10 cellular contexts compared by ENCODE assay signal in the genomic region with DNA sequence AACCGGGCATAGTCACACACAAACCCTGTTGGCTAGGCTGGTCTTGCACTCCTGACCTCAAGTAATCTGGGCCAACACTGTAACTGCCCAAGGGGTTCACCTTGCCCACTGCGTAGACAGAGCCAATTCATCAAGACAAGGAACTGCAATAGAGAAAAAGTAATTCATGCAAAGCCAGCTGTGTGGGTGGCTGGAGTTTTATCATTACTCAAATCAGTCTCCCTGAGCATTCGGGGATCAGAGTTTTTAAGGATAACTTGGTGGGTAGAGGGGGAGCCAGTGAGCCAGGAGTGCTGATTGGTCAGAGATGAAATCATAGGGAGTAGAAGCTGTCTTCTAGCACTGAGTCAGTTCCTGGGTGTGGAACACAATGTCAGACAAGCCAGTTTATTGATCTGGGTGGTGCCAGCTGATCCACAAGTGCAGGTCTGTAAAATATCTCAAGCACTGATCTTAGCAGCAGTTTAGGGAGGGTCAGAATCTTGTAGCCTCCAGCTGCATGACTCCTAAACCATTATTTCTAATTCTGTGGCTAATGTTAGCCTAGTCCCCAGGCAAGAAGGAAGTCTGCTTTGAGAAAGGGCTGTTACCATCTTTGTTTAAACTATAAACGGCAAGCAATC. TPM values are rescaled to one million over a fixed set of nuclear protein-coding genes. Genes with fewer than 3 reads are reported as not detected.
DNase-seq lines count a peak whose midpoint lies in the region; ATAC-seq, FAIRE-seq and TF ChIP-seq lines count a peak whose summit lies in the region.
"Had no signal": no experiment of that assay in that cellular context is flagged by ENCODE, and none has a peak within 500 bp of the region (broad histone marks: within the 10 kb centered on the region; RNA-seq: fewer than 3 reads in every experiment).

No MANE protein-coding gene starts in this region.

- no peaks in the 10 kb centered on the region for H3K9me3 ChIP-seq in H9 (ENCODE audit: control insufficient read depth, low read depth, low read length)
- H3K9me3 ChIP-seq in PC-9 (ENCODE audit: insufficient read depth, low read depth) = no peaks in the 10 kb centered on the region
- H3K9me3 ChIP-seq in parathyroid adenoma (ENCODE audit: control insufficient read depth, low read length) = no peaks in the 10 kb centered on the region
- no peaks in the 10 kb centered on the region for H3K9me3 ChIP-seq in suprapubic skin

- no peak overlapping the region for H3K9ac ChIP-seq in H9 (ENCODE audit: extremely low read depth, insufficient read length, low read length)
- H3K9ac ChIP-seq in parathyroid adenoma = no peak overlapping the region

- CTCF ChIA-PET in PC-9 (lab: Charles Lee) = interaction anchor here (0.7 kb wide), 3 partner anchors 22 to 152 kb away, joined by 3 to 8 read pairs (median 4); no protein-coding TSS in a partner anchor

- TF ChIP-seq POLR2A in suprapubic skin (IDR thresholded peaks at IDR 0.05) = no peak

- no TSS peak for BruUV-seq in PC-9 (replicated peaks; lab: Mats Ljungman, UMichigan)

- H3K56ac ChIP-seq in H9 (ENCODE audit: insufficient read length, low read depth, low read length) = no peak overlapping the region

- TF ChIP-seq CTCF in H9 (conservative IDR thresholded peaks at IDR 0.05) (peak; percentile 11; the same call in 1 of the 3 replicates), PC-9 (conservative IDR thresholded peaks at IDR 0.05) (peak; percentile 38; the same call in 1 of the 2 replicates), bronchial epithelial cell (IDR thresholded peaks at IDR 0.05; ENCODE audit: insufficient read depth, low read length, severe bottlenecking) (no peak), parathyroid adenoma (IDR thresholded peaks at IDR 0.05) (no peak), suprapubic skin (IDR thresholded peaks at IDR 0.05) (no peak)

- H3K9me2 ChIP-seq in PC-9 (ENCODE audit: insufficient read depth) = no peaks in the 10 kb centered on the region

- H3K27ac Mint-ChIP-seq in H9 = peak overlapping the region in 1 of 3 experiments; percentile 8; a peak in 1 of 7 replicates

- H2BK12ac ChIP-seq in H9 (ENCODE audit: insufficient read length, low read depth, low read length) = no peak overlapping the region

- no peaks in the 10 kb centered on the region for H3K23me2 ChIP-seq in H9 (ENCODE audit: insufficient read length, low read depth, low read length, poor library complexity, severe bottlenecking)

- H3K79me1 ChIP-seq in H9 (ENCODE audit: insufficient read depth, low read depth, low read length, poor library complexity, severe bottlenecking) = no peaks in the 10 kb centered on the region

- no peak overlapping the region for H2BK20ac ChIP-seq in H9 (ENCODE audit: low read depth, low read length, poor library complexity, severe bottlenecking)

- H3F3A ChIP-seq in PC-9 (ENCODE audit: insufficient read depth, low read depth) = peaks cover 54% of the 10 kb centered on the region

- H2AK5ac ChIP-seq in H9 (ENCODE audit: insufficient read length, low read length) = no peak overlapping the region

- no peak overlapping the region for H3K23ac ChIP-seq in H9 (ENCODE audit: insufficient read length, low read depth, low read length)

- no peak overlapping the region for H2AFZ ChIP-seq in H9 (ENCODE audit: low read length)
- no peak overlapping the region for H2AFZ ChIP-seq in PC-9
- H2AFZ ChIP-seq in parathyroid adenoma = peak overlapping the region; percentile 56

- H3K27me3 Mint-ChIP-seq in H9 (ENCODE audit: low read depth) = no peaks in the 10 kb centered on the region

- no peak overlapping the region for H3K14ac ChIP-seq in H9 (ENCODE audit: insufficient read depth, low read length)

- intact Hi-C loops in PC-9 (cut with micrococcal nuclease; ENCODE audit: unreplicated experiment) = loop anchor here (2.0 kb wide), 2 partner anchors 21 to 41 kb away; no protein-coding TSS in a partner anchor

- no peak overlapping the region for H3K18ac ChIP-seq in H9 (ENCODE audit: insufficient read length, low read depth, low read length)

- H3K36me3 ChIP-seq in PC-9 (ENCODE audit: low read depth) = no peaks in the 10 kb centered on the region
- H3K36me3 ChIP-seq in bronchial epithelial cell (ENCODE audit: control insufficient read depth, insufficient read depth, low read length) = no peaks in the 10 kb centered on the region
- no peaks in the 10 kb centered on the region for H3K36me3 ChIP-seq in parathyroid adenoma (ENCODE audit: control insufficient read depth, insufficient read depth, low read length)
- no peaks in the 10 kb centered on the region for H3K36me3 ChIP-seq in suprapubic skin

- FAIRE-seq in bronchial epithelial cell (lab: Jason Lieb, UNC) = no peak

- POLR2A ChIA-PET in PC-9 (lab: Charles Lee; ENCODE audit: unreplicated experiment) = interaction anchor here (0.5 to 0.7 kb wide), 4 partner anchors 18 to 668 kb away, joined by 3 to 7 read pairs (median 5); no protein-coding TSS in a partner anchor

- H2BK5ac ChIP-seq in H9 (ENCODE audit: insufficient read length, low read length) = no peak overlapping the region

- no peak overlapping the region for H4K5ac ChIP-seq in H9 (ENCODE audit: insufficient read length, low read depth, low read length)

- no CpG with 5 or more reads among the region's 4 CpGs for WGBS in H9 (ENCODE audit: extremely low coverage, insufficient read length, low lambda C conversion rate)
- 28% methylated on average over 4 of the region's 4 CpGs for WGBS in suprapubic skin

- peaks cover 27 to 40% of the 10 kb centered on the region in 2 experiments for H3K4me1 Mint-ChIP-seq in H9

- H4K8ac ChIP-seq in H9 (replicated peaks; ENCODE audit: insufficient read length, low read depth, low read length) = no peak overlapping the region

- no peaks in the 10 kb centered on the region for H3K36me3 Mint-ChIP-seq in H9 (ENCODE audit: insufficient read depth in 1 of 3, low read depth in 3 of 3)

- H3K27ac ChIP-seq in H9 (ENCODE audit: insufficient read length, low read depth, low read length) (no peak overlapping the region), PC-9 (peak overlapping the region; percentile 88), parathyroid adenoma (no peak overlapping the region), suprapubic skin (no peak overlapping the region)
- H3K27ac ChIP-seq: HL-60 had no signal

- H4K20me1 ChIP-seq in H9 (ENCODE audit: control insufficient read depth, insufficient read depth, insufficient read length) = no peaks in the 10 kb centered on the region
- no peaks in the 10 kb centered on the region for H4K20me1 ChIP-seq in PC-9 (ENCODE audit: insufficient read depth)

- H3K4me1 ChIP-seq in H9 (ENCODE audit: insufficient read depth, low read length) (peaks cover 2% of the 10 kb centered on the region; the same call in 1 of the 2 replicates), PC-9 (replicated peaks; ENCODE audit: insufficient read depth) (peaks cover 45% of the 10 kb centered on the region), parathyroid adenoma (peaks cover 8% of the 10 kb centered on the region), suprapubic skin (peaks cover 20% of the 10 kb centered on the region)

- no peak overlapping the region for H3K4me3 Mint-ChIP-seq in H9

- H2BK15ac ChIP-seq in H9 (ENCODE audit: low read depth, low read length) = no peak overlapping the region

- no peak for TF ChIP-seq EP300 in suprapubic skin (IDR thresholded peaks at IDR 0.05)

- no peaks in the 10 kb centered on the region for H3K9me3 Mint-ChIP-seq in H9

- no peak overlapping the region for H3K4ac ChIP-seq in H9 (ENCODE audit: low read depth, low read length)

- no peak overlapping the region for H3K4me2 ChIP-seq in H9 (ENCODE audit: insufficient read depth, insufficient read length, low read length)
- H3K4me2 ChIP-seq in PC-9 = peak overlapping the region; percentile 61
- H3K4me2 ChIP-seq in parathyroid adenoma (ENCODE audit: low read length) = no peak overlapping the region

- H3K27me3 ChIP-seq in H9 (ENCODE audit: insufficient read depth, low read length) (no peaks in the 10 kb centered on the region), PC-9 (ENCODE audit: insufficient read depth, low read depth) (no peaks in the 10 kb centered on the region), bronchial epithelial cell (ENCODE audit: control insufficient read depth, insufficient read depth, low read length) (no peaks in the 10 kb centered on the region), parathyroid adenoma (ENCODE audit: control insufficient read depth, insufficient read depth, low read length) (no peaks in the 10 kb centered on the region), suprapubic skin (no peaks in the 10 kb centered on the region)

- DNase-seq in H9 (no peak), PC-9 (peak; percentile 65 to 100), bronchial epithelial cell (ENCODE audit: low read depth) (peak; percentile 86), suprapubic skin (ENCODE audit: low spot score in 2 of 2) (no peak), GDM1 (lab: John Stamatoyannopoulos, UW) (no peak)

- H3K79me2 ChIP-seq in H9 (ENCODE audit: insufficient read depth, low read length) (no peaks in the 10 kb centered on the region), PC-9 (ENCODE audit: low read depth) (no peaks in the 10 kb centered on the region), parathyroid adenoma (no peaks in the 10 kb centered on the region)

- H4K91ac ChIP-seq in H9 (ENCODE audit: insufficient read length, low read depth, low read length) = no peak overlapping the region

- H3T11ph ChIP-seq in H9 (ENCODE audit: low read length) = no peak overlapping the region

- H2BK120ac ChIP-seq in H9 (ENCODE audit: low read depth, low read length, poor library complexity, severe bottlenecking) = no peak overlapping the region

- no peak overlapping the region for H3K4me3 ChIP-seq in PC-9
- H3K4me3 ChIP-seq in bronchial epithelial cell (ENCODE audit: low read depth, low read length) = no peak overlapping the region
- H3K4me3 ChIP-seq in parathyroid adenoma (ENCODE audit: low read depth, low read length) = no peak overlapping the region
- no peak overlapping the region for H3K4me3 ChIP-seq in suprapubic skin

- no peak for ATAC-seq in HG02885 (IDR thresholded peaks at IDR 0.05; ENCODE audit: poor library complexity, unreplicated experiment)
- no peak for ATAC-seq in GM21529 (IDR thresholded peaks at IDR 0.05; ENCODE audit: unreplicated experiment)

RNA-seq across cellular contexts. Expression of gene FXYD4, which starts 15.6 kb away (rescaled TPM):
- total RNA-seq in H9 (2021) (not detected in 2 replicates), PC-9 (2021) (not detected in 2 replicates), bronchial epithelial cell (not detected in 2 replicates), suprapubic skin (not detected)
- total RNA-seq: mononuclear cell had no signal

RNA-seq across cellular contexts. Expression of gene HNRNPF, which starts 53.1 kb away (rescaled TPM):
- total RNA-seq in H9 (2021) (411 and 420 TPM in 2 replicates), PC-9 (2021) (267 and 337 TPM in 2 replicates), bronchial epithelial cell (307 and 351 TPM in 2 replicates), suprapubic skin (100 to 1,000 TPM; 180 to 248 (median 217) TPM)

Comparison
In these comparisons a context has a peak if more than half of its experiments do, and no peak if none do; other contexts are left out.
1. DNase-seq: peak in PC-9 (2 of 2) and bronchial epithelial cell (single experiment); none in H9 (single experiment), suprapubic skin (0 of 2) and GDM1 (single experiment).
2. CTCF ChIP-seq: peak in H9 (single experiment) and PC-9 (single experiment); none in bronchial epithelial cell (single experiment), parathyroid adenoma (single experiment) and suprapubic skin (0 of 2).